Comparison of ENCODE assay signal across 24 cellular contexts in genomic region chr6:37646986-37647764, GRCh38.
"Had no signal": no experiment of that assay in that cellular context is flagged by ENCODE, and none has a peak within 500 bp of the region (broad histone marks: within the 10 kb centered on the region; RNA-seq: fewer than 3 reads in every experiment).

No MANE protein-coding gene starts in this region.

- H3K27me3 ChIP-seq: right atrium auricular region had no signal

- DNase-seq: activated CD4-positive, alpha-beta memory T cell treated with anti-CD3 and anti-CD28 coated beads, Interleukin-2, amount 10 ng/mL, durations not matched to agents 7 days and 5 days; activated CD4-positive, alpha-beta T cell treated with anti-CD3 and anti-CD28 coated beads for 36 hours; activated CD4-positive, CD25-positive, alpha-beta regulatory T cell; activated CD8-positive, alpha-beta memory T cell treated with anti-CD3 and anti-CD28 coated beads, Interleukin-2, amount 10 ng/mL, durations not matched to agents 7 days and 5 days; activated gamma-delta T cell; activated naive CD4-positive, alpha-beta T cell treated with anti-CD3 and anti-CD28 coated beads, Interleukin-2, amount 50 U/mL, for 16 hours; anterior cingulate cortex; esophagus squamous epithelium; foreskin melanocyte; left lung; lower lobe of right lung; nephron progenitor cell; nucleus accumbens; pancreas; stimulated activated CD4-positive, alpha-beta T cell treated with anti-CD3 and anti-CD28 coated beads, Interleukin-15, amount 100 ng/mL, for 24 hours; stimulated activated CD4-positive, alpha-beta T cell treated with anti-CD3 and anti-CD28 coated beads, Interleukin-2, amount 100 ng/mL, for 24 hours; stimulated activated naive CD4-positive, alpha-beta T cell treated with Interleukin-2 at 50 U/mL for 16 hours; T-helper 1 cell had no signal

- H3K9me3 ChIP-seq: esophagus squamous epithelium, left lung, lower lobe of right lung, pancreas, right atrium auricular region, tibial nerve had no signal

- H3K9me3 Mint-ChIP-seq: activated CD4-positive, alpha-beta memory T cell treated with anti-CD3 and anti-CD28 coated beads, Interleukin-2, amount 10 ng/mL, durations not matched to agents 7 days and 5 days; central memory CD8-positive, alpha-beta T cell; dendritic cell treated with granulocyte-macrophage colony-stimulating factor and Interleukin-4, amounts not matched to agents 40 ng/mL and 50 ng/mL, for 4 days; T-helper 2 cell treated with Interferon-gamma antibody and Interleukin-4, amounts not matched to agents 5 μg/mL and 100 μg/mL, for 36 hours had no signal

- H3K36me3 ChIP-seq: left lung, lower lobe of right lung, pancreas, right atrium auricular region had no signal

- H3K27ac ChIP-seq: epithelial cell of prostate, esophagus squamous epithelium, left lung, lower lobe of right lung, pancreas, right atrium auricular region, tibial nerve had no signal

- H3K27ac Mint-ChIP-seq: activated CD4-positive, alpha-beta memory T cell treated with anti-CD3 and anti-CD28 coated beads, Interleukin-2, amount 10 ng/mL, durations not matched to agents 7 days and 5 days; activated CD4-positive, alpha-beta T cell treated with anti-CD3 and anti-CD28 coated beads for 36 hours; activated CD8-positive, alpha-beta memory T cell treated with anti-CD3 and anti-CD28 coated beads, Interleukin-2, amount 10 ng/mL, durations not matched to agents 7 days and 5 days; dendritic cell treated with granulocyte-macrophage colony-stimulating factor and Interleukin-4, amounts not matched to agents 40 ng/mL and 50 ng/mL, for 4 days; nephron progenitor cell; T-helper 2 cell treated with Interferon-gamma antibody and Interleukin-4, amounts not matched to agents 5 μg/mL and 100 μg/mL, for 36 hours had no signal

- H3K4me3 Mint-ChIP-seq: activated CD4-positive, alpha-beta memory T cell treated with anti-CD3 and anti-CD28 coated beads, Interleukin-2, amount 10 ng/mL, durations not matched to agents 7 days and 5 days; activated CD4-positive, alpha-beta T cell treated with anti-CD3 and anti-CD28 coated beads for 36 hours; activated CD8-positive, alpha-beta memory T cell treated with anti-CD3 and anti-CD28 coated beads, Interleukin-2, amount 10 ng/mL, durations not matched to agents 7 days and 5 days; central memory CD8-positive, alpha-beta T cell; dendritic cell treated with granulocyte-macrophage colony-stimulating factor and Interleukin-4, amounts not matched to agents 40 ng/mL and 50 ng/mL, for 4 days had no signal

- H3K4me3 ChIP-seq: esophagus squamous epithelium, left lung, lower lobe of right lung, pancreas, right atrium auricular region, tibial nerve had no signal

- ATAC-seq: activated CD4-positive, alpha-beta T cell treated with anti-CD3 and anti-CD28 coated beads for 36 hours; activated CD8-positive, alpha-beta memory T cell treated with anti-CD3 and anti-CD28 coated beads, Interleukin-2, amount 10 ng/mL, durations not matched to agents 7 days and 5 days; left lung; lower lobe of right lung; pancreas had no signal

- H3K27me3 Mint-ChIP-seq: activated CD4-positive, alpha-beta memory T cell treated with anti-CD3 and anti-CD28 coated beads, Interleukin-2, amount 10 ng/mL, durations not matched to agents 7 days and 5 days had no signal
